Comparison of ENCODE assay signal across 18 cellular contexts in genomic region chr9:94250456-94250855, GRCh38. TPM values are rescaled to one million over a fixed set of nuclear protein-coding genes. Genes with fewer than 3 reads are reported as not detected.
DNase-seq lines count a peak whose midpoint lies in the region; ATAC-seq and TF ChIP-seq lines count a peak whose summit lies in the region.
"Had no signal": no experiment of that assay in that cellular context is flagged by ENCODE, and none has a peak within 500 bp of the region (broad histone marks: within the 10 kb centered on the region; RNA-seq: fewer than 3 reads in every experiment).

No MANE protein-coding gene starts in this region.

- no peaks in the 10 kb centered on the region for H3K9me3 Mint-ChIP-seq in activated naive CD4-positive, alpha-beta T cell treated with anti-CD3 and anti-CD28 coated beads for 36 hours
- H3K9me3 Mint-ChIP-seq in activated CD8-positive, alpha-beta T cell treated with anti-CD3 and anti-CD28 coated beads for 36 hours: no peaks in the 10 kb centered on the region
- H3K9me3 Mint-ChIP-seq in naive thymus-derived CD4-positive, alpha-beta T cell: no peaks in the 10 kb centered on the region
- H3K9me3 Mint-ChIP-seq: activated T-cell treated with anti-CD3 and anti-CD28 coated beads, Interleukin-2, amount 50 U/mL, for 24 hours; naive B cell had no signal

- H3K27me3 ChIP-seq in naive thymus-derived CD4-positive, alpha-beta T cell (ENCODE audit: control insufficient read depth in 2 of 2, insufficient read depth in 2 of 2, low read length in 2 of 2): no peaks in the 10 kb centered on the region
- H3K27me3 ChIP-seq in lower lobe of right lung (ENCODE audit: low read depth): no peaks in the 10 kb centered on the region
- H3K27me3 ChIP-seq: tibial nerve had no signal

- H3K9me3 ChIP-seq in naive thymus-derived CD4-positive, alpha-beta T cell (ENCODE audit: control insufficient read depth in 2 of 3, low read length in 3 of 3): no peaks in the 10 kb centered on the region
- H3K9me3 ChIP-seq in lower lobe of right lung: no peaks in the 10 kb centered on the region
- H3K9me3 ChIP-seq: tibial nerve had no signal

- H3K27ac ChIP-seq in naive thymus-derived CD4-positive, alpha-beta T cell (ENCODE audit: low read depth, low read length): no peak overlapping the region
- H3K27ac ChIP-seq in lower lobe of right lung: no peak overlapping the region
- H3K27ac ChIP-seq: tibial nerve had no signal

- H3K27ac Mint-ChIP-seq in activated naive CD4-positive, alpha-beta T cell treated with anti-CD3 and anti-CD28 coated beads for 36 hours: no peak overlapping the region
- H3K27ac Mint-ChIP-seq in activated CD8-positive, alpha-beta T cell treated with anti-CD3 and anti-CD28 coated beads for 36 hours: peak overlapping the region; percentile 13
- H3K27ac Mint-ChIP-seq in naive thymus-derived CD4-positive, alpha-beta T cell: peak overlapping the region in 8 of 9 donors; percentile 9 to 84 (median 64)
- H3K27ac Mint-ChIP-seq: activated T-cell treated with anti-CD3 and anti-CD28 coated beads, Interleukin-2, amount 50 U/mL, for 24 hours had no signal

- H3K4me1 ChIP-seq in naive thymus-derived CD4-positive, alpha-beta T cell (ENCODE audit: control insufficient read depth in 2 of 2, insufficient read depth in 2 of 2, low read length in 2 of 2): peaks cover 4 to 13% of the 10 kb centered on the region in 2 donors
- no peaks in the 10 kb centered on the region for H3K4me1 ChIP-seq in lower lobe of right lung
- H3K4me1 ChIP-seq: tibial nerve had no signal

- no peaks in the 10 kb centered on the region for H3K36me3 ChIP-seq in naive thymus-derived CD4-positive, alpha-beta T cell (ENCODE audit: control insufficient read depth in 2 of 3, insufficient read depth in 3 of 3, low read length in 3 of 3)
- no peaks in the 10 kb centered on the region for H3K36me3 ChIP-seq in lower lobe of right lung
- H3K36me3 ChIP-seq: tibial nerve had no signal

- no peaks in the 10 kb centered on the region for H3K27me3 Mint-ChIP-seq in activated naive CD4-positive, alpha-beta T cell treated with anti-CD3 and anti-CD28 coated beads for 36 hours (ENCODE audit: low read depth)
- no peaks in the 10 kb centered on the region for H3K27me3 Mint-ChIP-seq in activated CD8-positive, alpha-beta T cell treated with anti-CD3 and anti-CD28 coated beads for 36 hours
- peaks cover 0 to 5% (median 0%) of the 10 kb centered on the region in 5 donors for H3K27me3 Mint-ChIP-seq in naive thymus-derived CD4-positive, alpha-beta T cell
- H3K27me3 Mint-ChIP-seq: activated T-cell treated with anti-CD3 and anti-CD28 coated beads, Interleukin-2, amount 50 U/mL, for 24 hours had no signal

- CTCF ChIA-PET in activated naive CD4-positive, alpha-beta T cell treated with anti-CD3 and anti-CD28 coated beads for 36 hours (lab: Charles Lee): interaction anchor here (0.6 kb wide), 1 partner anchor 146 kb away, joined by 3 read pairs; no protein-coding TSS in a partner anchor
- CTCF ChIA-PET in activated CD8-positive, alpha-beta T cell treated with anti-CD3 and anti-CD28 coated beads for 36 hours (lab: Charles Lee): no interaction called here
- CTCF ChIA-PET in naive thymus-derived CD4-positive, alpha-beta T cell (lab: Charles Lee): no interaction called here

- DNase-seq in activated naive CD4-positive, alpha-beta T cell treated with anti-CD3 and anti-CD28 coated beads for 36 hours: peak; percentile 45
- no peak for DNase-seq in activated naive CD4-positive, alpha-beta T cell treated with anti-CD3 and anti-CD28 coated beads, Interleukin-2, amount 50 U/mL, for 16 hours
- DNase-seq in Jurkat, Clone E6-1 (ENCODE audit: low read depth, low spot score): peak; percentile 70
- DNase-seq in activated CD8-positive, alpha-beta T cell treated with anti-CD3 and anti-CD28 coated beads for 36 hours: peak; percentile 50
- DNase-seq in naive thymus-derived CD4-positive, alpha-beta T cell: peak in 7 of 9 donors; percentile 13 to 54 (median 49)
- no peak for DNase-seq in lower lobe of right lung
- DNase-seq in RPMI8226: no peak
- no peak for DNase-seq in cerebellar cortex (ENCODE audit: low spot score)
- DNase-seq: activated T-cell treated with anti-CD3 and anti-CD28 coated beads, Interleukin-2, amount 50 U/mL, for 24 hours; erythroblast; IMR-90; naive B cell; NCI-H2171; NK-92 treated with Interleukin-12 subunit alpha and Interleukin-12 subunit beta, amount 100 ng/mL, for 24 hours; posterior cingulate gyrus; small intestine had no signal

- ATAC-seq in activated CD8-positive, alpha-beta T cell treated with anti-CD3 and anti-CD28 coated beads for 36 hours: peak; percentile 55
- ATAC-seq in naive thymus-derived CD4-positive, alpha-beta T cell: peak; percentile 51
- ATAC-seq in lower lobe of right lung: no peak
- ATAC-seq: Right ventricle myocardium inferior had no signal

- POLR2A ChIA-PET in activated CD8-positive, alpha-beta T cell treated with anti-CD3 and anti-CD28 coated beads for 36 hours (lab: Charles Lee): interaction anchor here (1.6 kb wide), 1 partner anchor 9 kb away, joined by 4 read pairs; the partner anchor contains the start of gene ZNF169
- POLR2A ChIA-PET in naive thymus-derived CD4-positive, alpha-beta T cell (lab: Charles Lee): interaction anchor here (0.6 to 2.2 kb wide), 2 partner anchors 9 to 470 kb away, joined by 3 to 4 read pairs; partner anchors contain the start of gene ZNF169

- H3K4me3 Mint-ChIP-seq in activated naive CD4-positive, alpha-beta T cell treated with anti-CD3 and anti-CD28 coated beads for 36 hours: no peak overlapping the region
- no peak overlapping the region for H3K4me3 Mint-ChIP-seq in activated CD8-positive, alpha-beta T cell treated with anti-CD3 and anti-CD28 coated beads for 36 hours
- peak overlapping the region in 3 of 10 donors; percentile 1 to 39 (median 2) for H3K4me3 Mint-ChIP-seq in naive thymus-derived CD4-positive, alpha-beta T cell
- H3K4me3 Mint-ChIP-seq: activated T-cell treated with anti-CD3 and anti-CD28 coated beads, Interleukin-2, amount 50 U/mL, for 24 hours; naive B cell had no signal

- peaks cover 12% of the 10 kb centered on the region for H3K4me1 Mint-ChIP-seq in activated naive CD4-positive, alpha-beta T cell treated with anti-CD3 and anti-CD28 coated beads for 36 hours (ENCODE audit: low read depth)
- peaks cover 12% of the 10 kb centered on the region for H3K4me1 Mint-ChIP-seq in activated CD8-positive, alpha-beta T cell treated with anti-CD3 and anti-CD28 coated beads for 36 hours (ENCODE audit: low read depth)
- H3K4me1 Mint-ChIP-seq in naive thymus-derived CD4-positive, alpha-beta T cell: peaks cover 9 to 19% (median 15%) of the 10 kb centered on the region in 7 donors
- H3K4me1 Mint-ChIP-seq: naive B cell had no signal

- no peak for TF ChIP-seq CTCF in activated CD8-positive, alpha-beta T cell treated with anti-CD3 and anti-CD28 coated beads for 36 hours (IDR thresholded peaks at IDR 0.05)
- TF ChIP-seq CTCF in lower lobe of right lung (IDR thresholded peaks at IDR 0.05): no peak

- intact Hi-C loops in activated naive CD4-positive, alpha-beta T cell treated with anti-CD3 and anti-CD28 coated beads for 36 hours (cut with micrococcal nuclease): no loop called here
- intact Hi-C loops in activated CD8-positive, alpha-beta T cell treated with anti-CD3 and anti-CD28 coated beads for 36 hours (cut with micrococcal nuclease): no loop called here
- intact Hi-C loops in naive thymus-derived CD4-positive, alpha-beta T cell (cut with micrococcal nuclease): loop anchor here in 1 of 2 donors (1.0 kb wide), 1 partner anchor 9 kb away; the partner anchor contains the start of gene ZNF169
- intact Hi-C loops in lower lobe of right lung (cut with DNase I): no loop called here

- H3K36me3 Mint-ChIP-seq in activated naive CD4-positive, alpha-beta T cell treated with anti-CD3 and anti-CD28 coated beads for 36 hours (ENCODE audit: low read depth): no peaks in the 10 kb centered on the region
- no peaks in the 10 kb centered on the region for H3K36me3 Mint-ChIP-seq in activated CD8-positive, alpha-beta T cell treated with anti-CD3 and anti-CD28 coated beads for 36 hours (ENCODE audit: low read depth)
- no peaks in the 10 kb centered on the region for H3K36me3 Mint-ChIP-seq in naive thymus-derived CD4-positive, alpha-beta T cell
- H3K36me3 Mint-ChIP-seq: naive B cell had no signal

- no peak overlapping the region for H3K4me3 ChIP-seq in Jurkat, Clone E6-1 (ENCODE audit: low read length)
- no peak overlapping the region for H3K4me3 ChIP-seq in naive thymus-derived CD4-positive, alpha-beta T cell (ENCODE audit: low read length)
- no peak overlapping the region for H3K4me3 ChIP-seq in lower lobe of right lung
- H3K4me3 ChIP-seq: tibial nerve had no signal

RNA-seq across cellular contexts. Expression of gene ZNF169, which starts 8.6 kb away (rescaled TPM):
- 1 to 10 TPM; 4.5 to 5.1 TPM for total RNA-seq in activated naive CD4-positive, alpha-beta T cell treated with anti-CD3 and anti-CD28 coated beads for 36 hours
- 5.7 TPM for polyA plus RNA-seq in Jurkat, Clone E6-1 (2012; ENCODE audit: insufficient read depth, insufficient read length)
- total RNA-seq in activated CD8-positive, alpha-beta T cell treated with anti-CD3 and anti-CD28 coated beads for 36 hours: 1 to 10 TPM; 5.5 to 5.7 TPM
- 10 to 100 TPM in 3 of 5 experiments, 1 to 10 TPM in 2; 5.0 to 28.4 (median 12.9) TPM for total RNA-seq in naive thymus-derived CD4-positive, alpha-beta T cell
- polyA plus RNA-seq in naive thymus-derived CD4-positive, alpha-beta T cell: 1 to 10 TPM; 4.5 to 4.8 TPM
- total RNA-seq in lower lobe of right lung: 6.1 TPM

Comparison
In these comparisons a context has a peak if more than half of its experiments do, and no peak if none do; other contexts are left out.
1. DNase-seq: peak in activated naive CD4-positive, alpha-beta T cell treated with anti-CD3 and anti-CD28 coated beads for 36 hours (single experiment), Jurkat, Clone E6-1 (single experiment), activated CD8-positive, alpha-beta T cell treated with anti-CD3 and anti-CD28 coated beads for 36 hours (single experiment) and naive thymus-derived CD4-positive, alpha-beta T cell (7 of 9); none in activated naive CD4-positive, alpha-beta T cell treated with anti-CD3 and anti-CD28 coated beads, Interleukin-2, amount 50 U/mL, for 16 hours (single experiment), lower lobe of right lung (single experiment), RPMI8226 (single experiment) and cerebellar cortex (single experiment).
2. ATAC-seq: peak in activated CD8-positive, alpha-beta T cell treated with anti-CD3 and anti-CD28 coated beads for 36 hours (single experiment) and naive thymus-derived CD4-positive, alpha-beta T cell (single experiment); none in lower lobe of right lung (0 of 2).